Comparison of ENCODE assay signal across 26 cellular contexts in genomic region chr1:192554904-192555303, GRCh38. TPM values are rescaled to one million over a fixed set of nuclear protein-coding genes. Genes with fewer than 3 reads are reported as not detected.
DNase-seq lines count a peak whose midpoint lies in the region; ATAC-seq and TF ChIP-seq lines count a peak whose summit lies in the region.
"Had no signal": no experiment of that assay in that cellular context is flagged by ENCODE, and none has a peak within 500 bp of the region (broad histone marks: within the 10 kb centered on the region; RNA-seq: fewer than 3 reads in every experiment).

No MANE protein-coding gene starts in this region.

- CTCF ChIA-PET in IMR-90 (lab: Yijun Ruan, JAX) (no interaction called here), RWPE1 (lab: Yijun Ruan, JAX) (no interaction called here)

- no peak overlapping the region for H2BK120ac ChIP-seq in IMR-90 (ENCODE audit: low read depth, low read length)

- H4K5ac ChIP-seq in IMR-90 (ENCODE audit: low read depth, low read length) = no peak overlapping the region

- peaks cover 74% of the 10 kb centered on the region for H3K4me1 ChIP-seq in DND-41 (ENCODE audit: insufficient read depth, low read length)
- H3K4me1 ChIP-seq in IMR-90 (ENCODE audit: control insufficient read depth, insufficient read depth, low read length) = peaks cover 12% of the 10 kb centered on the region

- no peak overlapping the region; the same call in 1 of the 2 replicates for H2BK20ac ChIP-seq in IMR-90 (ENCODE audit: low read depth, low read length)

- no peak overlapping the region for H3K9ac ChIP-seq in DND-41 (ENCODE audit: low read depth, low read length)
- no peak overlapping the region for H3K9ac ChIP-seq in IMR-90 (ENCODE audit: low read depth, low read length)
- H3K9ac ChIP-seq: BLaER1 had no signal

- intact Hi-C loops in IMR-90 (cut with micrococcal nuclease) = no loop called here
- intact Hi-C loops in natural killer cell (cut with micrococcal nuclease) = loop anchor here (5.0 kb wide), 1 partner anchor 33 kb away; no protein-coding TSS in a partner anchor

- no peak overlapping the region for H3K4ac ChIP-seq in IMR-90 (ENCODE audit: low read depth, low read length)

- peaks cover 23 to 28% of the 10 kb centered on the region in 2 donors for H3K4me1 Mint-ChIP-seq in natural killer cell

- peak overlapping the region; percentile 30; the same call in 1 of the 2 replicates for H3K27ac ChIP-seq in DND-41 (ENCODE audit: low read length)
- no peak overlapping the region for H3K27ac ChIP-seq in IMR-90 (ENCODE audit: insufficient read depth, low read length)
- no peak overlapping the region for H3K27ac ChIP-seq in RWPE1
- H3K27ac ChIP-seq: BLaER1, SK-N-MC had no signal

- H4K8ac ChIP-seq in IMR-90 (ENCODE audit: low read depth in 2 of 2, low read length in 2 of 2) = no peak overlapping the region

- H4K91ac ChIP-seq in IMR-90 (ENCODE audit: insufficient read depth, low read depth, low read length) = no peak overlapping the region

- H3K27me3 ChIP-seq in DND-41 (ENCODE audit: insufficient read depth, low read length, poor library complexity) (no peaks in the 10 kb centered on the region), IMR-90 (ENCODE audit: control insufficient read depth, insufficient read depth, low read length) (no peaks in the 10 kb centered on the region)
- H3K27me3 ChIP-seq: BLaER1 had no signal

- no CpG with 5 or more reads among the region's 4 CpGs for WGBS in IMR-90 (ENCODE audit: extremely low coverage in 2 of 2, insufficient read length in 1 of 2), 2 experiments

- no peaks in the 10 kb centered on the region for H3K9me3 Mint-ChIP-seq in natural killer cell
- H3K9me3 Mint-ChIP-seq: CD4-positive, alpha-beta T cell had no signal

- H3K36me3 Mint-ChIP-seq in natural killer cell = no peaks in the 10 kb centered on the region

- H3K27ac Mint-ChIP-seq in natural killer cell = no peak overlapping the region
- H3K27ac Mint-ChIP-seq: CD4-positive, alpha-beta T cell had no signal

- TF ChIP-seq POLR2A in IMR-90 (IDR thresholded peaks at IDR 0.05; ENCODE audit: low read depth, low read length) = no peak

- H3K56ac ChIP-seq in IMR-90 (ENCODE audit: extremely low read depth, insufficient read depth, low read length) = no peak overlapping the region

- H3K79me2 ChIP-seq in DND-41 (ENCODE audit: insufficient read depth, low read length) = peaks cover 4% of the 10 kb centered on the region

- ATAC-seq in DND-41 (ENCODE audit: insufficient read depth, low read depth) (no peak), IMR-90 (ENCODE audit: low read depth) (no peak), natural killer cell (peak in 2 of 3 donors; percentile 45 to 68)

- no peak for TF ChIP-seq RAD21 in IMR-90 (IDR thresholded peaks at IDR 0.05; ENCODE audit: low read length)

- H2AK5ac ChIP-seq in IMR-90 (ENCODE audit: low read depth, low read length) = peak overlapping the region; percentile 61; the same call in 1 of the 2 replicates

- in situ Hi-C loops in IMR-90 (cut with MboI; ENCODE audit: low sequenced_read_pairs) = no loop called here

- H3K9me3 ChIP-seq in DND-41 (ENCODE audit: insufficient read depth, low read length, severe bottlenecking) (no peaks in the 10 kb centered on the region), IMR-90 (ENCODE audit: control insufficient read depth, insufficient read depth, low read length) (no peaks in the 10 kb centered on the region)
- H3K9me3 ChIP-seq: BLaER1 had no signal

- H2AK9ac ChIP-seq in IMR-90 (replicated peaks; ENCODE audit: low read depth, low read length, poor library complexity) = no peak overlapping the region

- TF ChIP-seq CTCF in DND-41 (IDR thresholded peaks at IDR 0.05; ENCODE audit: borderline replicate concordance, extremely low read depth, low read length, poor library complexity, severe bottlenecking) (no peak), IMR-90 (conservative IDR thresholded peaks at IDR 0.05; ENCODE audit: low read depth, low read length) (no peak), natural killer cell (IDR thresholded peaks at IDR 0.05) (no peak), RWPE1 (conservative IDR thresholded peaks at IDR 0.05; ENCODE audit: low read depth) (no peak)

- dilution Hi-C loops in IMR-90 (cut with HindIII; ENCODE audit: low sequenced_read_pairs, unreplicated experiment) = no loop called here

- no peak for DNase-seq in DND-41
- no peak for DNase-seq in IMR-90
- peak; percentile 54 for DNase-seq in RPMI7951 (ENCODE audit: low read depth)
- DNase-seq in natural killer cell = no peak
- no peak for DNase-seq in 8988T
- DNase-seq in RWPE1 (ENCODE audit: low spot score) = no peak
- no peak for DNase-seq in NCI-H1092 (lab: John Stamatoyannopoulos, UW)
- no peak for DNase-seq in SHP77 treated with DMSO at 0.1 percent for 48 hours (lab: John Stamatoyannopoulos, UW)
- DNase-seq: CD4-positive, alpha-beta T cell; COR-L47; DMS79; GOT3; HCEC 1CT; Karpas-422; NCI-H1092 treated with DMSO at 0.1 percent for 48 hours; NCI-H146; NCI-H2029 treated with DMSO at 0.1 percent for 48 hours; NCI-H226; NCI-H510A treated with DMSO at 0.1 percent for 48 hours; NCI-H748 treated with DMSO at 0.1 percent for 48 hours; OCI-M1; SHP77; SW 1271 had no signal

- no peak overlapping the region; the same call in 2 of the 3 replicates for H2BK15ac ChIP-seq in IMR-90 (ENCODE audit: low read depth, low read length)

- H3K23ac ChIP-seq in IMR-90 (ENCODE audit: low read depth, low read length) = no peak overlapping the region

- no peaks in the 10 kb centered on the region for H3K27me3 Mint-ChIP-seq in natural killer cell (ENCODE audit: low read depth in 2 of 2)
- H3K27me3 Mint-ChIP-seq: CD4-positive, alpha-beta T cell had no signal

- H3K18ac ChIP-seq in IMR-90 (ENCODE audit: low read depth, low read length) = no peak overlapping the region

- H3K9me1 ChIP-seq in IMR-90 (ENCODE audit: insufficient read depth, low read length) = no peaks in the 10 kb centered on the region

- H3K36me3 ChIP-seq in DND-41 (ENCODE audit: insufficient read depth, low read length) (no peaks in the 10 kb centered on the region), IMR-90 (ENCODE audit: control insufficient read depth, insufficient read depth, low read length) (no peaks in the 10 kb centered on the region)
- H3K36me3 ChIP-seq: BLaER1 had no signal

- H4K20me1 ChIP-seq in DND-41 (ENCODE audit: insufficient read depth, low read length) (no peaks in the 10 kb centered on the region), IMR-90 (ENCODE audit: insufficient read depth, low read length) (no peaks in the 10 kb centered on the region)
- H4K20me1 ChIP-seq: BLaER1 had no signal

- no peak overlapping the region for H2AFZ ChIP-seq in DND-41 (ENCODE audit: low read depth, low read length)
- H2AFZ ChIP-seq in IMR-90 (replicated peaks; ENCODE audit: low read length, poor library complexity) = no peak overlapping the region

- no peak overlapping the region for H3K4me3 ChIP-seq in DND-41 (ENCODE audit: low read depth in 1 of 2, low read length in 2 of 2)
- no peak overlapping the region for H3K4me3 ChIP-seq in IMR-90 (ENCODE audit: insufficient read depth, low read depth, low read length)
- H3K4me3 ChIP-seq: BLaER1, SK-N-MC had no signal

- H3K79me1 ChIP-seq in IMR-90 (ENCODE audit: low read depth in 1 of 2, low read length in 2 of 2) = no peaks in the 10 kb centered on the region

- BruUV-seq in IMR-90 (replicated peaks; lab: Mats Ljungman, UMichigan) = no TSS peak

- no peak overlapping the region for H2BK5ac ChIP-seq in IMR-90 (ENCODE audit: low read depth, low read length, poor library complexity, severe bottlenecking)

- POLR2A ChIA-PET in IMR-90 (lab: Charles Lee; ENCODE audit: unreplicated experiment) = no interaction called here
- POLR2A ChIA-PET in RWPE1 (lab: Yijun Ruan, JAX; ENCODE audit: low non-redundant PET) = no interaction called here

- H3K14ac ChIP-seq in IMR-90 (replicated peaks; ENCODE audit: low read depth, low read length) = no peak overlapping the region

- no peak overlapping the region for H3K4me2 ChIP-seq in DND-41 (ENCODE audit: insufficient read depth, low read length)
- H3K4me2 ChIP-seq in IMR-90 (ENCODE audit: low read depth, low read length) = no peak overlapping the region
- H3K4me2 ChIP-seq: BLaER1 had no signal

- H3K4me3 Mint-ChIP-seq in natural killer cell = no peak overlapping the region
- H3K4me3 Mint-ChIP-seq: CD4-positive, alpha-beta T cell had no signal

TF ChIP-seq in IMR-90, 13 proteins besides CTCF, POLR2A, EP300 and RAD21 (continues in another document):
- TF ChIP-seq MXI1 (IDR thresholded peaks at IDR 0.05; ENCODE audit: borderline replicate concordance, low read depth, low read length) (no peak), RFX5 (IDR thresholded peaks at IDR 0.05; ENCODE audit: low read depth, low read length) (no peak), ELK1 (IDR thresholded peaks at IDR 0.05; ENCODE audit: borderline replicate concordance, low read depth, low read length) (no peak), MAFK (IDR thresholded peaks at IDR 0.05; ENCODE audit: low read depth, low read length) (no peak), SMC3 (IDR thresholded peaks at IDR 0.05; ENCODE audit: low read depth, low read length) (no peak), FOS (IDR thresholded peaks at IDR 0.05; ENCODE audit: low read depth, low read length) (no peak), RCOR1 (IDR thresholded peaks at IDR 0.05; ENCODE audit: insufficient replicate concordance, low read length) (no peak), CEBPB (IDR thresholded peaks at IDR 0.05; ENCODE audit: low read depth, low read length) (no peak), CHD1 (IDR thresholded peaks at IDR 0.05; ENCODE audit: low read depth, low read length) (no peak)
- TF ChIP-seq, protein P1, sequence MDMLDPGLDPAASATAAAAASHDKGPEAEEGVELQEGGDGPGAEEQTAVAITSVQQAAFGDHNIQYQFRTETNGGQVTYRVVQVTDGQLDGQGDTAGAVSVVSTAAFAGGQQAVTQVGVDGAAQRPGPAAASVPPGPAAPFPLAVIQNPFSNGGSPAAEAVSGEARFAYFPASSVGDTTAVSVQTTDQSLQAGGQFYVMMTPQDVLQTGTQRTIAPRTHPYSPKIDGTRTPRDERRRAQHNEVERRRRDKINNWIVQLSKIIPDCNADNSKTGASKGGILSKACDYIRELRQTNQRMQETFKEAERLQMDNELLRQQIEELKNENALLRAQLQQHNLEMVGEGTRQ (IDR thresholded peaks at IDR 0.05; ENCODE audit: low read depth, low read length) = no peak

RNA-seq across cellular contexts. Expression of gene RGS1, which starts 20.7 kb away (rescaled TPM):
- total RNA-seq in IMR-90 (2012; rRNA removed) = not detected in 2 replicates
- polyA plus RNA-seq in IMR-90 (2012; rRNA removed) = not detected in 2 replicates
- polyA plus RNA-seq in IMR-90 (2012; cell fraction: cytosol; rRNA removed) = not detected in 2 replicates
- not detected in 2 replicates for polyA plus RNA-seq in IMR-90 (2012; cell fraction: nucleus; rRNA removed; ENCODE audit: low replicate concordance)
- 53.3 and 62.4 TPM in 2 replicates for total RNA-seq in RPMI7951 (2014; rRNA removed; shearing (Covaris generic))
- total RNA-seq in natural killer cell = 100 to 1,000 TPM; 306 to 365 (median 343) TPM
- total RNA-seq: M059J had no signal

Comparison
In these comparisons a context has a peak if more than half of its experiments do, and no peak if none do; other contexts are left out.
1. ATAC-seq: peak in natural killer cell (2 of 3); none in DND-41 (single experiment) and IMR-90 (single experiment).
2. RNA of gene RGS1, which starts 20.7 kb away (total RNA-seq): 306 to 365 TPM in natural killer cell and 53.3 to 62.4 TPM in RPMI7951; not detected in IMR-90; every median in the first group is over 10 times any median in the second.